Comparison of ENCODE assay signal across 11 cellular contexts in the genomic region with DNA sequence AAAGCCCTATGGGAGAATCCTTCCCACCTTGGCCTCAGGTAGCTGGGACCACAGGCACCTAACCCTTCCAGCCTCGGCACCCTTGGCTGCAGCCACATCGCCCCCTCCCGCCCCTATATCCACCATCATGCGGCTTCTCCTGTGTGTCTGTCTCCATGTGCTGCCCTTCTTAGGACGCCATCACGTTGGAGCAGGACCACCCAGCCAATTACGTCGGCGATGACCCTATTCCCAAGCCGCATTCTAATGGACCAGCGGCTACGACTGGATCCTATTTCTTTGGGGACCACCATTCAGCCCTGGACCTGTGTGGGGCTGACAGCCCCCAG. TPM values are rescaled to one million over a fixed set of nuclear protein-coding genes. Genes with fewer than 3 reads are reported as not detected.
A peak's percentile ranks its signal among the peaks of the same experiment; 100 is the strongest.
DNase-seq lines count a peak whose midpoint lies in the region; ATAC-seq, FAIRE-seq and TF ChIP-seq lines count a peak whose summit lies in the region.
"Had no signal": no experiment of that assay in that cellular context is flagged by ENCODE, and none has a peak within 500 bp of the region (broad histone marks: within the 10 kb centered on the region; RNA-seq: fewer than 3 reads in every experiment).

No MANE protein-coding gene starts in this region.

- H3K27me3 Mint-ChIP-seq in effector memory CD8-positive, alpha-beta T cell = no peaks in the 10 kb centered on the region

- FAIRE-seq in pancreas (lab: Jason Lieb, UNC) = no peak
- FAIRE-seq in RCC 7860 (lab: Jason Lieb, UNC) = no peak
- FAIRE-seq: colon had no signal

- WGBS in pancreas, 2 donors = 91 to 92% methylated on average over 12 of the region's 12 CpGs

- no peak overlapping the region for H3K4me3 ChIP-seq in PC-3 (ENCODE audit: low read length)
- H3K4me3 ChIP-seq in pancreas = no peak overlapping the region
- H3K4me3 ChIP-seq: GM23338 had no signal

- H3K27me3 ChIP-seq in PC-3 (ENCODE audit: low read length) (no peaks in the 10 kb centered on the region), pancreas (no peaks in the 10 kb centered on the region)

- ATAC-seq in PC-3 (no peak), pancreas (no peak)
- no peak for ATAC-seq in effector memory CD8-positive, alpha-beta T cell (replicated peaks)
- ATAC-seq: GM23338 had no signal

- POLR2A ChIA-PET in PC-3 (lab: Charles Lee; ENCODE audit: unreplicated experiment) = no interaction called here

- H3K9ac ChIP-seq in PC-3 (ENCODE audit: low read length) = peak overlapping the region; percentile 76; the same call in 1 of the 2 replicates

- no peak overlapping the region for H2AFZ ChIP-seq in PC-3 (ENCODE audit: low read length)
- H2AFZ ChIP-seq: GM23338 had no signal

- CTCF ChIA-PET in PC-3 (lab: Charles Lee) = no interaction called here

- no peak overlapping the region; the same call in 1 of the 2 replicates for H3K4me2 ChIP-seq in PC-3 (ENCODE audit: low read length)
- H3K4me2 ChIP-seq: GM23338 had no signal

- no peak for DNase-seq in PC-3
- DNase-seq in effector memory CD8-positive, alpha-beta T cell = no peak
- DNase-seq in pancreas = peak in 1 of 6 donors; percentile 61
- DNase-seq in dedifferentiated amniotic fluid mesenchymal stem cell (ENCODE audit: extremely low spot score) = no peak
- DNase-seq in SIG-M5 (lab: John Stamatoyannopoulos, UW) = no peak
- DNase-seq in hepatic stellate cell (ENCODE audit: low spot score) = no peak
- no peak for DNase-seq in RCC 7860 (ENCODE audit: low spot score)
- DNase-seq: NCI-H1694 treated with DMSO at 0.1 percent for 48 hours had no signal

- no TSS peak for BruUV-seq in PC-3 (replicated peaks; lab: Mats Ljungman, UMichigan)

- H3K27ac ChIP-seq in C4-2B (peak overlapping the region; percentile 39), PC-3 (ENCODE audit: low read length) (peak overlapping the region; percentile 91), pancreas (peak overlapping the region; percentile 40 to 84 (median 82))

- H3K27ac Mint-ChIP-seq in effector memory CD8-positive, alpha-beta T cell = peak overlapping the region; percentile 87 to 95
- H3K27ac Mint-ChIP-seq: GM23338 had no signal

- H3K9me2 ChIP-seq in PC-3 (replicated peaks; ENCODE audit: low read length) = no peaks in the 10 kb centered on the region

- H3K79me2 ChIP-seq in PC-3 (ENCODE audit: low read length) = peaks cover 16% of the 10 kb centered on the region

- H3K36me3 Mint-ChIP-seq in effector memory CD8-positive, alpha-beta T cell (ENCODE audit: insufficient read depth) = peaks cover 28% of the 10 kb centered on the region

- H3K36me3 ChIP-seq in PC-3 (ENCODE audit: low read depth, low read length) (no peaks in the 10 kb centered on the region), pancreas (no peaks in the 10 kb centered on the region)

- H3K4me1 Mint-ChIP-seq in effector memory CD8-positive, alpha-beta T cell (ENCODE audit: low read depth in 2 of 2) = peaks cover 30 to 31% of the 10 kb centered on the region in 2 donors
- H3K4me1 Mint-ChIP-seq: GM23338 had no signal

- H3K9me3 Mint-ChIP-seq in effector memory CD8-positive, alpha-beta T cell = no peaks in the 10 kb centered on the region

- peaks cover 43% of the 10 kb centered on the region for H3K4me1 ChIP-seq in PC-3 (ENCODE audit: insufficient read depth, low read length)
- H3K4me1 ChIP-seq in pancreas = peaks cover 11 to 26% (median 13%) of the 10 kb centered on the region in 3 donors

- no peaks in the 10 kb centered on the region for H3F3A ChIP-seq in PC-3 (ENCODE audit: low read length, unreplicated experiment)

- TF ChIP-seq CTCF in C4-2B (conservative IDR thresholded peaks at IDR 0.05) (no peak), PC-3 (conservative IDR thresholded peaks at IDR 0.05; ENCODE audit: low read depth, low read length) (no peak), pancreas (IDR thresholded peaks at IDR 0.05) (no peak)

- peak overlapping the region; percentile 58 to 77 for H3K4me3 Mint-ChIP-seq in effector memory CD8-positive, alpha-beta T cell
- H3K4me3 Mint-ChIP-seq: GM23338 had no signal

- no peaks in the 10 kb centered on the region for H4K20me1 ChIP-seq in PC-3 (ENCODE audit: low read length)

- no peaks in the 10 kb centered on the region for H3K9me3 ChIP-seq in PC-3 (ENCODE audit: low read length)
- H3K9me3 ChIP-seq in pancreas = no peaks in the 10 kb centered on the region

- intact Hi-C loops in PC-3 (cut with micrococcal nuclease) = no loop called here
- intact Hi-C loops in pancreas (cut with DNase I) = no loop called here

RNA-seq across cellular contexts. Expression of a gene that starts 3.3 kb away (rescaled TPM):
- total RNA-seq in PC-3 (2014; rRNA removed) (35.0 and 36.6 TPM in 2 replicates), pancreas (10 to 100 TPM; 19.6 to 31.8 (median 22.9) TPM)
- 100 to 1,000 TPM; 135 to 176 TPM for polyA plus RNA-seq in pancreas

RNA-seq across cellular contexts. Expression of a gene that starts 12.9 kb away (rescaled TPM):
- total RNA-seq in PC-3 (2014; rRNA removed) (286 and 447 TPM in 2 replicates), pancreas (10 to 100 TPM in 2 of 6 donors, 1 to 10 TPM in 4; 1.2 to 22.8 (median 4.2) TPM)
- polyA plus RNA-seq in pancreas = 1 to 10 TPM; 3.5 TPM

RNA-seq across cellular contexts. Expression of a gene that starts 57.6 kb away (rescaled TPM):
- total RNA-seq in PC-3 (2014; rRNA removed) (58.6 and 73.5 TPM in 2 replicates), pancreas (10 to 100 TPM; 47.1 to 81.6 (median 62.5) TPM)
- polyA plus RNA-seq in pancreas = 100 to 1,000 TPM; 101 to 107 TPM

Comparison
In these comparisons a context has a peak if more than half of its experiments do, and no peak if none do; other contexts are left out.
1. H3K27ac ChIP-seq: peak in every context shown above with its lines; median percentile 91 in PC-3; 82 in pancreas; 39 in C4-2B.
2. RNA of a gene that starts 12.9 kb away (total RNA-seq): 286 to 447 TPM in PC-3; 1.2 to 22.8 TPM in pancreas; every median in the first group is over 10 times any median in the second.